In the genomic region with DNA sequence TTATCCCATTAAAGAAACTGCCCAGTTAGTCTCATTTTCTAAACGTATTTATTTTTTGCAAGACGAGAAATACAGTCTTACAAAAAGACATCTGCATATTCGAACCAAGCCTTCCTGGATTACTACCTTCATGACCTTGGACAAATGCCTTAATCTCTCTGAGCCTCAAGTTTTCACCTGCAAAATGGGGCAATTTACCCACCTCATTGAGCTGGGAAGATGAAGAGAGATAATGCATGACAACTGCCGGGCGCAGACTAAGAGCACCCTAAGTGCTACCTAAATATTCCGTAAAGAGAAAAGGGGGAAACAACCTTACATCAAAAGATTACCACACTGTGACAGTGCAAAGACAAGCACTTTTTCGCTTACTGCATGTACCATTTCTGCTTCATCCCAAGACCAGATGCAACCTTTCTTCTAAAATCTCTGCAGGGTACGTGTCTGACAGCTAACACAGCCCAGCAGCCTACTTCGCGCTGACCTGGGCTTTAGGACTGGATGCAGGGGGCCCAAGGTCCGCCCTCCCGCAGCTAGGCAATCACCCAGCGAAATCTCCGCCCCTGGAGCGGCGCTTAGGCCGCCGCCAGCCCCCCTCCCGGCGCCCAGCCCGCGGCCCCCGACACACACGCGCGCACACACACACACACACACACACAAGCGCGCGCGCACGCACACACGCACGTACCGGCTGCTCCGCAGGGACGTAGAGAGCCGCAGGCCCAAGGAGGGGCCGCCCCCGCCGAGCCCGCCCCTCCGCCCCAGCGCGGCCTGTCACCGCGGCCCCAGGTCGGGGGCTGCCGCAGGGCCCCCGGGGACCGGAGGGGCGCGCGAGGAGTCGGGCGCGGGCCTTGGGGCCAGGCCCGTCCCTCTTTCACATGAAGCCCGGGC, we compare ENCODE assay signal across 8 cellular contexts. TPM values are rescaled to one million over a fixed set of nuclear protein-coding genes. Genes with fewer than 3 reads are reported as not detected.
DNase-seq lines count a peak whose midpoint lies in the region; ATAC-seq, FAIRE-seq and TF ChIP-seq lines count a peak whose summit lies in the region.

No MANE protein-coding gene starts in this region.

- no peaks in the 10 kb centered on the region for H3K9me1 ChIP-seq in keratinocyte (ENCODE audit: control insufficient read depth, extremely low read depth, insufficient read depth, low read length)

- no peaks in the 10 kb centered on the region for H3K9me3 ChIP-seq in keratinocyte (ENCODE audit: control insufficient read depth, low read depth, low read length)

- peak overlapping the region; percentile 95 for H3K9ac ChIP-seq in keratinocyte (ENCODE audit: control insufficient read depth, extremely low read depth, insufficient read depth, low read length)

- dilution Hi-C loops in keratinocyte (cut with MboI; ENCODE audit: extremely low pct_ligation_motif_present, low sequenced_read_pairs), result no loop called here

- ATAC-seq in GM18867 (IDR thresholded peaks at IDR 0.05; ENCODE audit: unreplicated experiment) (peak; percentile 70), HG03103 (IDR thresholded peaks at IDR 0.05; ENCODE audit: low read depth, unreplicated experiment) (peak; percentile 48)

- peak overlapping the region; percentile 99 for H3K4me2 ChIP-seq in keratinocyte (ENCODE audit: control insufficient read depth, extremely low read depth, insufficient read depth, low read depth, low read length)

- H4K20me1 ChIP-seq in keratinocyte (ENCODE audit: control insufficient read depth, extremely low read depth, insufficient read depth, low read length), result peaks cover 4% of the 10 kb centered on the region

- peak overlapping the region; percentile 72 for H2AFZ ChIP-seq in keratinocyte (ENCODE audit: control insufficient read depth, low read length)

- no peaks in the 10 kb centered on the region for H3K36me3 ChIP-seq in keratinocyte (ENCODE audit: control insufficient read depth in 2 of 2, extremely low read depth in 1 of 2, insufficient read depth in 2 of 2, low read length in 2 of 2)

- H3K27me3 ChIP-seq in keratinocyte (ENCODE audit: control insufficient read depth, extremely low read depth, insufficient read depth, low read length), result no peaks in the 10 kb centered on the region

- peaks cover 39% of the 10 kb centered on the region for H3K79me2 ChIP-seq in keratinocyte (ENCODE audit: control insufficient read depth, insufficient read depth, low read length)

- H3K4me3 ChIP-seq in keratinocyte (ENCODE audit: control insufficient read depth in 2 of 3, extremely low read depth in 1 of 3, insufficient read depth in 2 of 3, low read depth in 1 of 3, low read length in 3 of 3), result peak overlapping the region; percentile 84 to 97 (median 88)

- TF ChIP-seq CTCF in keratinocyte (optimal IDR thresholded peaks at IDR 0.05 in 1 of 3, IDR thresholded peaks at IDR 0.05 in 1 of 3, conservative IDR thresholded peaks at IDR 0.05 in 1 of 3; ENCODE audit: extremely low read depth in 1 of 3, insufficient read depth in 2 of 3, low read length in 3 of 3), result no peak

- FAIRE-seq in keratinocyte (lab: Jason Lieb, UNC), result no peak

- H3K27ac ChIP-seq in caudate nucleus (ENCODE audit: low read depth, low read length) (peak overlapping the region; percentile 97), keratinocyte (ENCODE audit: control insufficient read depth, insufficient read depth, low read length) (peak overlapping the region; percentile 90)

- peak; percentile 62 for DNase-seq in A172 (ENCODE audit: low spot score)
- peak; percentile 96 for DNase-seq in NCI-H2227 (lab: John Stamatoyannopoulos, UW; ENCODE audit: unreplicated experiment)
- DNase-seq in activated CD4-positive, CD25-positive, alpha-beta regulatory T cell (lab: John Stamatoyannopoulos, UW), result peak; percentile 49 to 78 (median 66)
- DNase-seq in caudate nucleus (lab: John Stamatoyannopoulos, UW), result peak in 57 of 61 donors; percentile 31 to 92 (median 79)
- no peak for DNase-seq in keratinocyte (ENCODE audit: low read depth, low spot score)
- DNase-seq in stimulated activated CD4-positive, alpha-beta T cell treated with anti-CD3 and anti-CD28 coated beads, Interleukin-12 subunit alpha, Interleukin-12 subunit beta, amount 100 ng/mL, for 48 hours (ENCODE audit: low read depth in 2 of 3, low spot score in 1 of 3), result peak; percentile 47 to 75 (median 51)

- peaks cover 22% of the 10 kb centered on the region for H3K4me1 ChIP-seq in keratinocyte (ENCODE audit: control insufficient read depth, extremely low read depth, insufficient read depth, low read length)

RNA-seq across cellular contexts. Expression of gene MAP3K2, which starts 0.8 kb away (rescaled TPM):
- total RNA-seq in A172 (2014; rRNA removed; shearing (Covaris generic)), result 43.3 and 47.5 TPM in 2 replicates
- polyA plus RNA-seq in keratinocyte, result 8.7 to 11.9 TPM (median 9.9 TPM) in 3 replicates
- polyA plus RNA-seq in keratinocyte (2011; ENCODE audit: low read depth), result 7.0 TPM
- polyA plus RNA-seq in keratinocyte (2011; cell fraction: cytosol; rRNA removed), result 6.7 and 11.2 TPM in 2 replicates
- 9.0 and 9.2 TPM in 2 replicates for polyA plus RNA-seq in keratinocyte (2011; cell fraction: nucleus; rRNA removed)
- 7.6 and 10.3 TPM in 2 replicates for polyA plus RNA-seq in keratinocyte (2012; ENCODE audit: low replicate concordance)
- polyA minus RNA-seq in keratinocyte, result 7.2 to 33.6 TPM (median 23.4 TPM) in 3 replicates
- polyA minus RNA-seq in keratinocyte (2011; cell fraction: cytosol; rRNA and poly(A)+ RNA removed), result 27.2 TPM
- 19.9 and 29.2 TPM in 2 replicates for polyA minus RNA-seq in keratinocyte (2011; cell fraction: nucleus; rRNA and poly(A)+ RNA removed)

RNA-seq across cellular contexts. Expression of gene PROC, which starts 31.2 kb away (rescaled TPM):
- total RNA-seq in A172 (2014; rRNA removed; shearing (Covaris generic)), result 2.7 and 2.8 TPM in 2 replicates
- 0.16 to 0.42 TPM (median 0.33 TPM) in 3 replicates for polyA plus RNA-seq in keratinocyte
- polyA plus RNA-seq in keratinocyte (2011; ENCODE audit: low read depth), result not detected
- 0.06 and 0.35 TPM in 2 replicates for polyA plus RNA-seq in keratinocyte (2011; cell fraction: cytosol; rRNA removed)
- 0.06 and 0.49 TPM in 2 replicates for polyA plus RNA-seq in keratinocyte (2011; cell fraction: nucleus; rRNA removed)
- 0.68 and 0.86 TPM in 2 replicates for polyA plus RNA-seq in keratinocyte (2012; ENCODE audit: low replicate concordance)
- not detected in 3 replicates for polyA minus RNA-seq in keratinocyte
- polyA minus RNA-seq in keratinocyte (2011; cell fraction: cytosol; rRNA and poly(A)+ RNA removed), result not detected
- not detected in 2 replicates for polyA minus RNA-seq in keratinocyte (2011; cell fraction: nucleus; rRNA and poly(A)+ RNA removed)
